Comparison of ENCODE assay signal across 33 cellular contexts in the genomic region with DNA sequence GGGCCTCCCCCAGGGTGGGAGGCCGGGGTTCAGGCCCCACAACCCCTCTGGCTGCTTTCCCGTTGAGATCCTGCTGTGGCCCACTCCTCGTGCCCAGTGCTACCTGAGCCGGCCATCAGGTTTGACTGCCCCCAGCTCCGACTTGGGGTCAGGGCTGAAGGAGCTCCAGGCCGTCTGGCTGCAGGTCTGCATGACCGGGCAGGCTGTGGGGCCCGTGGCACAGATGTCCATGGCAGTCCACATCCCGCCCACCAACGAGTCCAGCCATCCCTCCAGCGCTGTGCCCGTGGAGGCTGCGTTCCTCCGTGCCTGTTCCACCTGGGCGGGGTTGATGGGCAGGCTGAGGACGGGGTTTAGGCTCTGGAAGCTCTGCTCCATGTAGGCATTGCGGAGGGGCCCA.
"Had no signal": no experiment of that assay in that cellular context is flagged by ENCODE, and none has a peak within 500 bp of the region (broad histone marks: within the 10 kb centered on the region; RNA-seq: fewer than 3 reads in every experiment).

No MANE protein-coding gene starts in this region.

- DNase-seq: Karpas-422, MM.1S, MV-4-11, NCI-H1092, NCI-H1105, NCI-H1417, NCI-H1436, NCI-H146, NCI-H1694, NCI-H187, NCI-H1930, NCI-H2029 treated with DMSO at 0.1 percent for 48 hours, NCI-H2081 treated with DMSO at 0.1 percent for 48 hours, NCI-H2107, NCI-H2171, NCI-H226, NCI-H446 treated with DMSO at 0.1 percent for 48 hours, NCI-H510A, NCI-H524, NCI-H526, NCI-H69, NCI-H748 treated with DMSO at 0.1 percent for 48 hours, NCI-H82, OCI-M1, PC-3, Peyer's patch, Right ventricle myocardium superior, RPMI8226, SHP77 treated with DMSO at 0.1 percent for 48 hours, SK-N-SH, SW 1271, T-helper 1 cell had no signal

- H3K9me3 ChIP-seq: Peyer's patch, SJSA1, SK-N-SH had no signal

- H3K27ac ChIP-seq: Peyer's patch, SJSA1 had no signal

- H3K4me1 ChIP-seq: Peyer's patch had no signal

- H3K36me3 ChIP-seq: Peyer's patch, SJSA1 had no signal

- H3K9ac ChIP-seq: SK-N-SH had no signal

- H3K4me3 ChIP-seq: Peyer's patch, SJSA1 had no signal

- H3K4me2 ChIP-seq: SK-N-SH had no signal

- H3K27me3 ChIP-seq: Peyer's patch, SJSA1 had no signal

- ATAC-seq: PC-3 had no signal
